In genomic region chr11:76453248-76453647, GRCh38 we compare ENCODE assay signal across 15 cellular contexts.
"Had no signal": no experiment of that assay in that cellular context is flagged by ENCODE, and none has a peak within 500 bp of the region (broad histone marks: within the 10 kb centered on the region; RNA-seq: fewer than 3 reads in every experiment).

No MANE protein-coding gene starts in this region.

- H3K4me3 ChIP-seq: body of pancreas, lung, psoas muscle had no signal

- DNase-seq: activated CD4-positive, CD25-positive, alpha-beta regulatory T cell; amniotic stem cell; body of pancreas; hypothalamus; immature natural killer cell; psoas muscle; stimulated activated CD4-positive, alpha-beta T cell treated with anti-CD3 and anti-CD28 coated beads, Interleukin-2, amount 100 ng/mL, for 24 hours; stimulated activated naive B cell treated with anti-CD40 and anti-IgM and Interleukin-4, amounts not matched to agents 10 μg/mL and 1 μg/mL and 100 μg/mL, for 72 hours; substantia nigra; trophoblast cell had no signal

- H3K9me3 ChIP-seq: body of pancreas, psoas muscle had no signal

- H3K27ac Mint-ChIP-seq: activated naive CD4-positive, alpha-beta T cell treated with anti-CD3 and anti-CD28 coated beads, Interleukin-2, amount 50 U/mL, for 72 hours; immature natural killer cell; stimulated activated naive B cell treated with anti-CD40 and anti-IgM and Interleukin-4, amounts not matched to agents 10 μg/mL and 1 μg/mL and 100 μg/mL, for 72 hours; T-helper 1 cell treated with Interleukin-12 subunit alpha and Interleukin-12 subunit beta and Interleukin-4 antibody, amounts not matched to agents 30 μg/mL and 1 μg/mL, for 36 hours had no signal

- H3K27me3 ChIP-seq: body of pancreas had no signal

- H3K27me3 Mint-ChIP-seq: natural killer cell treated with Interleukin-12 subunit alpha and Interleukin-12 subunit beta and Interleukin-15 and Interleukin-18, amount 100 ng/mL, for 72 hours; stimulated activated naive B cell treated with anti-CD40 and anti-IgM and Interleukin-4, amounts not matched to agents 10 μg/mL and 1 μg/mL and 100 μg/mL, for 72 hours had no signal

- H3K4me1 ChIP-seq: psoas muscle had no signal

- ATAC-seq: activated naive CD4-positive, alpha-beta T cell treated with anti-CD3 and anti-CD28 coated beads, Interleukin-2, amount 50 U/mL, for 72 hours; body of pancreas; natural killer cell treated with Interleukin-12 subunit alpha and Interleukin-12 subunit beta and Interleukin-15 and Interleukin-18, amount 100 ng/mL, for 72 hours; psoas muscle; sciatic nerve; stimulated activated naive B cell treated with anti-CD40 and anti-IgM and Interleukin-4, amounts not matched to agents 10 μg/mL and 1 μg/mL and 100 μg/mL, for 72 hours had no signal

- H3K27ac ChIP-seq: body of pancreas, psoas muscle had no signal

- H3K9me3 Mint-ChIP-seq: activated naive CD4-positive, alpha-beta T cell treated with anti-CD3 and anti-CD28 coated beads, Interleukin-2, amount 50 U/mL, for 72 hours; immature natural killer cell; natural killer cell treated with Interleukin-12 subunit alpha and Interleukin-12 subunit beta and Interleukin-15 and Interleukin-18, amount 100 ng/mL, for 72 hours; stimulated activated naive B cell treated with anti-CD40 and anti-IgM and Interleukin-4, amounts not matched to agents 10 μg/mL and 1 μg/mL and 100 μg/mL, for 72 hours; T-helper 1 cell treated with Interleukin-12 subunit alpha and Interleukin-12 subunit beta and Interleukin-4 antibody, amounts not matched to agents 30 μg/mL and 1 μg/mL, for 36 hours had no signal

- H3K4me1 Mint-ChIP-seq: immature natural killer cell; stimulated activated naive B cell treated with anti-CD40 and anti-IgM and Interleukin-4, amounts not matched to agents 10 μg/mL and 1 μg/mL and 100 μg/mL, for 72 hours had no signal

- H3K4me3 Mint-ChIP-seq: immature natural killer cell; natural killer cell treated with Interleukin-12 subunit alpha and Interleukin-12 subunit beta and Interleukin-15 and Interleukin-18, amount 100 ng/mL, for 72 hours; stimulated activated naive B cell treated with anti-CD40 and anti-IgM and Interleukin-4, amounts not matched to agents 10 μg/mL and 1 μg/mL and 100 μg/mL, for 72 hours; T-helper 1 cell treated with Interleukin-12 subunit alpha and Interleukin-12 subunit beta and Interleukin-4 antibody, amounts not matched to agents 30 μg/mL and 1 μg/mL, for 36 hours had no signal
